Comparison of ENCODE assay signal across 10 cellular contexts in genomic region chr12:1666685-1667162, GRCh38. TPM values are rescaled to one million over a fixed set of nuclear protein-coding genes. Genes with fewer than 3 reads are reported as not detected.
DNase-seq lines count a peak whose midpoint lies in the region; ATAC-seq and TF ChIP-seq lines count a peak whose summit lies in the region.
"Had no signal": no experiment of that assay in that cellular context is flagged by ENCODE, and none has a peak within 500 bp of the region (broad histone marks: within the 10 kb centered on the region; RNA-seq: fewer than 3 reads in every experiment).

No MANE protein-coding gene starts in this region.

- H3K36me3 ChIP-seq in SK-N-MC (ENCODE audit: insufficient read depth, low read length) (no peaks in the 10 kb centered on the region), esophagus squamous epithelium (no peaks in the 10 kb centered on the region), aorta (ENCODE audit: control insufficient read depth in 1 of 2, insufficient read depth in 2 of 2, low read length in 1 of 2) (no peaks in the 10 kb centered on the region)

- H3K27me3 Mint-ChIP-seq in stimulated activated naive CD8-positive, alpha-beta T cell treated with anti-CD3 and anti-CD28 coated beads, Interleukin-15, amount 100 ng/mL, for 72 hours = no peaks in the 10 kb centered on the region

- TF ChIP-seq CTCF in HL-60 (IDR thresholded peaks at IDR 0.05; ENCODE audit: insufficient read depth, low read length) (no peak), esophagus squamous epithelium (IDR thresholded peaks at IDR 0.05) (no peak)

- H3K27me3 ChIP-seq in HL-60 (ENCODE audit: insufficient read depth, poor library complexity, severe bottlenecking) (no peaks in the 10 kb centered on the region), esophagus squamous epithelium (no peaks in the 10 kb centered on the region), aorta (ENCODE audit: control insufficient read depth in 1 of 2, insufficient read depth in 2 of 2, low read length in 1 of 2) (no peaks in the 10 kb centered on the region)

- no peak for TF ChIP-seq POLR2A in esophagus squamous epithelium (IDR thresholded peaks at IDR 0.05)

- intact Hi-C loops in esophagus squamous epithelium (cut with DNase I) (no loop called here), aorta (cut with DNase I) (no loop called here)

- DNase-seq in HL-60 (ENCODE audit: low read depth in 1 of 2, low spot score in 1 of 2) = peak in 1 of 2 experiments; percentile 58
- no peak for DNase-seq in SK-N-MC (ENCODE audit: low read depth, low spot score)
- no peak for DNase-seq in esophagus squamous epithelium (lab: John Stamatoyannopoulos, UW)
- no peak for DNase-seq in stimulated activated naive CD8-positive, alpha-beta T cell treated with anti-CD3 and anti-CD28 coated beads, Interleukin-15, amount 100 ng/mL, for 72 hours
- no peak for DNase-seq in aorta
- DNase-seq in NCI-H2029 treated with DMSO at 0.1 percent for 48 hours (lab: John Stamatoyannopoulos, UW) = no peak
- DNase-seq: activated gamma-delta T cell, NCI-H1417 had no signal

- no peaks in the 10 kb centered on the region for H3K9me3 ChIP-seq in SK-N-MC (ENCODE audit: low read depth, low read length)
- no peaks in the 10 kb centered on the region for H3K9me3 ChIP-seq in esophagus squamous epithelium
- H3K9me3 ChIP-seq in aorta (ENCODE audit: control insufficient read depth, low read length) = no peaks in the 10 kb centered on the region

- peaks cover 62% of the 10 kb centered on the region for H3K4me1 Mint-ChIP-seq in stimulated activated naive CD8-positive, alpha-beta T cell treated with anti-CD3 and anti-CD28 coated beads, Interleukin-15, amount 100 ng/mL, for 72 hours

- no peaks in the 10 kb centered on the region for H3K9me3 Mint-ChIP-seq in stimulated activated naive CD8-positive, alpha-beta T cell treated with anti-CD3 and anti-CD28 coated beads, Interleukin-15, amount 100 ng/mL, for 72 hours

- H3K4me1 ChIP-seq in esophagus squamous epithelium = peaks cover 0 to 25% (median 3%) of the 10 kb centered on the region in 3 donors
- H3K4me1 ChIP-seq in aorta (ENCODE audit: control insufficient read depth in 1 of 2, insufficient read depth in 2 of 2, low read length in 2 of 2) = peaks cover 0 to 4% of the 10 kb centered on the region in 2 donors

- ATAC-seq in stimulated activated naive CD8-positive, alpha-beta T cell treated with anti-CD3 and anti-CD28 coated beads, Interleukin-15, amount 100 ng/mL, for 72 hours = no peak
- ATAC-seq in aorta (ENCODE audit: low FRiP score) = no peak
- no peak for ATAC-seq in GM21526 (IDR thresholded peaks at IDR 0.05; ENCODE audit: low FRiP score, unreplicated experiment)
- ATAC-seq: SK-N-SH treated with all-trans-retinoic acid at 6 μM for 48 hours had no signal

- H3K4me3 ChIP-seq in HL-60 (replicated peaks; ENCODE audit: insufficient read depth, low read length) (no peak overlapping the region), SK-N-MC (peak overlapping the region; percentile 64), esophagus squamous epithelium (no peak overlapping the region), aorta (ENCODE audit: low read length in 2 of 2) (no peak overlapping the region)

- peak overlapping the region in 1 of 2 donors; percentile 1 for H3K4me3 Mint-ChIP-seq in stimulated activated naive CD8-positive, alpha-beta T cell treated with anti-CD3 and anti-CD28 coated beads, Interleukin-15, amount 100 ng/mL, for 72 hours

- 3 to 14% methylated on average over 2 of the region's 2 CpGs for whole genome bisulfite sequencing in esophagus squamous epithelium, 2 donors
- 6% methylated on average over 2 of the region's 2 CpGs for WGBS in aorta, 2 donors

- H3K27ac Mint-ChIP-seq in stimulated activated naive CD8-positive, alpha-beta T cell treated with anti-CD3 and anti-CD28 coated beads, Interleukin-15, amount 100 ng/mL, for 72 hours = peak overlapping the region; percentile 4 to 21

- H3K27ac ChIP-seq in HL-60 (replicated peaks) = peak overlapping the region; percentile 71
- peak overlapping the region; percentile 97 for H3K27ac ChIP-seq in SK-N-MC
- H3K27ac ChIP-seq in esophagus squamous epithelium = peak overlapping the region; percentile 26 to 61 (median 54)
- H3K27ac ChIP-seq in aorta (ENCODE audit: low read depth in 1 of 2, low read length in 2 of 2) = peak overlapping the region in 1 of 2 donors; percentile 32

- peak overlapping the region; percentile 60 for H3K9ac ChIP-seq in SK-N-MC (ENCODE audit: insufficient read length)

RNA-seq across cellular contexts. Expression of gene ADIPOR2, which starts 24.1 kb away (rescaled TPM):
- total RNA-seq in esophagus squamous epithelium (10 to 100 TPM; 29.1 to 49.4 (median 31.1) TPM), aorta (10 to 100 TPM; 47.6 to 50.5 TPM)
- polyA plus RNA-seq in aorta = 10 to 100 TPM; 14.8 to 15.8 TPM

RNA-seq across cellular contexts. Expression of gene WNT5B, which starts 37.7 kb away (rescaled TPM):
- total RNA-seq in esophagus squamous epithelium (10 to 100 TPM in 2 of 4 donors, 1 to 10 TPM in 2; 5.6 to 30.9 (median 12.7) TPM), aorta (10 to 100 TPM in 1 of 2 donors, 1 to 10 TPM in 1; 4.2 to 11.2 TPM)
- polyA plus RNA-seq in aorta = 1 to 10 TPM in 1 of 2 donors, under 1 TPM in 1; 0.88 to 1.3 TPM
